ENCODE assay signal across 1 cellular context in genomic region chr17:76697702-76698465, GRCh38.
TF ChIP-seq lines count a peak whose summit lies in the region.

No MANE protein-coding gene starts in this region.

TF ChIP-seq in IMR-90, 13 proteins besides CTCF, POLR2A, EP300 and RAD21:
- TF ChIP-seq CEBPB (IDR thresholded peaks at IDR 0.05; ENCODE audit: low read depth, low read length) (no peak), MAZ (IDR thresholded peaks at IDR 0.05; ENCODE audit: borderline replicate concordance, low read depth, low read length) (peak; percentile 66; the same call in 1 of the 2 replicates)
